14 cellular contexts compared by ENCODE assay signal in genomic region chr20:47768016-47768953, GRCh38. TPM values are rescaled to one million over a fixed set of nuclear protein-coding genes. Genes with fewer than 3 reads are reported as not detected.
DNase-seq lines count a peak whose midpoint lies in the region; ATAC-seq and TF ChIP-seq lines count a peak whose summit lies in the region.
"Had no signal": no experiment of that assay in that cellular context is flagged by ENCODE, and none has a peak within 500 bp of the region (broad histone marks: within the 10 kb centered on the region; RNA-seq: fewer than 3 reads in every experiment).

No MANE protein-coding gene starts in this region.

- H3K36me3 Mint-ChIP-seq in dendritic cell treated with granulocyte-macrophage colony-stimulating factor and Interleukin-4, amounts not matched to agents 40 ng/mL and 50 ng/mL, for 4 days (ENCODE audit: low read depth) = peaks cover 85% of the 10 kb centered on the region
- peaks cover 63% of the 10 kb centered on the region for H3K36me3 Mint-ChIP-seq in MCF 10A (ENCODE audit: insufficient read depth, unreplicated experiment)

- DNase-seq in MV-4-11 (lab: John Stamatoyannopoulos, UW) = peak; percentile 84
- peak; percentile 69 to 81 (median 78) for DNase-seq in mucosa of descending colon
- DNase-seq in NCI-H1105 (lab: John Stamatoyannopoulos, UW) = no peak
- no peak for DNase-seq in MCF 10A (ENCODE audit: unreplicated experiment)
- no peak for DNase-seq in NCI-H1105 treated with DMSO at 0.1 percent for 48 hours (lab: John Stamatoyannopoulos, UW)
- DNase-seq: activated CD4-positive, alpha-beta T cell treated with anti-CD3 and anti-CD28 coated beads for 1 hour; NCI-H1694 treated with DMSO at 0.1 percent for 48 hours; stimulated activated CD4-positive, alpha-beta T cell treated with anti-CD3 and anti-CD28 coated beads, Interleukin-1b, Interleukin-23, amount 100 ng/mL, for 48 hours had no signal

- CTCF ChIA-PET in MCF 10A (lab: Yijun Ruan, JAX) = interaction anchor here (1.3 to 1.4 kb wide), 2 partner anchors 8 to 15 kb away, joined by 3 to 6 read pairs; no protein-coding TSS in a partner anchor

- no peaks in the 10 kb centered on the region for H3K9me3 Mint-ChIP-seq in dendritic cell treated with granulocyte-macrophage colony-stimulating factor and Interleukin-4, amounts not matched to agents 40 ng/mL and 50 ng/mL, for 4 days
- no peaks in the 10 kb centered on the region for H3K9me3 Mint-ChIP-seq in MCF 10A (ENCODE audit: unreplicated experiment)

- H3K4me3 ChIP-seq in mucosa of descending colon (no peak overlapping the region), thymus (ENCODE audit: low read length) (no peak overlapping the region)
- H3K4me3 ChIP-seq: BLaER1, ovary had no signal

- 89% methylated on average over 17 of the region's 17 CpGs for WGBS in thymus

- H3K27ac ChIP-seq in thymus (ENCODE audit: low read depth) = peak overlapping the region; percentile 52
- H3K27ac ChIP-seq: BLaER1, ovary had no signal

- H3K27me3 ChIP-seq in thymus (ENCODE audit: control insufficient read depth, insufficient read depth) = no peaks in the 10 kb centered on the region
- H3K27me3 ChIP-seq: BLaER1, ovary had no signal

- POLR2A ChIA-PET in MCF 10A (lab: Yijun Ruan, JAX) = no interaction called here

- H3K36me3 ChIP-seq in mucosa of descending colon (ENCODE audit: low read depth) (no peaks in the 10 kb centered on the region), thymus (ENCODE audit: control insufficient read depth, insufficient read depth) (no peaks in the 10 kb centered on the region)
- H3K36me3 ChIP-seq: BLaER1, ovary had no signal

- ATAC-seq in mucosa of descending colon (peak; percentile 81), GM18907 (IDR thresholded peaks at IDR 0.05; ENCODE audit: unreplicated experiment) (no peak)

- peaks cover 15% of the 10 kb centered on the region for H3K4me1 ChIP-seq in mucosa of descending colon (ENCODE audit: low read depth)
- peaks cover 4% of the 10 kb centered on the region for H3K4me1 ChIP-seq in thymus (ENCODE audit: control insufficient read depth, insufficient read depth, low read length)

- TF ChIP-seq CTCF in mucosa of descending colon (IDR thresholded peaks at IDR 0.05) (no peak), MCF 10A (IDR thresholded peaks at IDR 0.05; ENCODE audit: unreplicated experiment) (no peak)

- H3K27me3 Mint-ChIP-seq in dendritic cell treated with granulocyte-macrophage colony-stimulating factor and Interleukin-4, amounts not matched to agents 40 ng/mL and 50 ng/mL, for 4 days = no peaks in the 10 kb centered on the region
- H3K27me3 Mint-ChIP-seq in MCF 10A (ENCODE audit: insufficient read depth, unreplicated experiment) = no peaks in the 10 kb centered on the region

- peak overlapping the region; percentile 47 for H3K4me3 Mint-ChIP-seq in dendritic cell treated with granulocyte-macrophage colony-stimulating factor and Interleukin-4, amounts not matched to agents 40 ng/mL and 50 ng/mL, for 4 days
- no peak overlapping the region for H3K4me3 Mint-ChIP-seq in MCF 10A (ENCODE audit: unreplicated experiment)
- H3K4me3 Mint-ChIP-seq: brain had no signal

- BruUV-seq in MCF 10A (replicated peaks; lab: Mats Ljungman, UMichigan) = no TSS peak

- H3K4me1 Mint-ChIP-seq in dendritic cell treated with granulocyte-macrophage colony-stimulating factor and Interleukin-4, amounts not matched to agents 40 ng/mL and 50 ng/mL, for 4 days (ENCODE audit: low read depth) = peaks cover 97% of the 10 kb centered on the region
- peaks cover 19% of the 10 kb centered on the region for H3K4me1 Mint-ChIP-seq in MCF 10A (ENCODE audit: insufficient read depth, unreplicated experiment)

- intact Hi-C loops in dendritic cell treated with granulocyte-macrophage colony-stimulating factor and Interleukin-4, amounts not matched to agents 40 ng/mL and 50 ng/mL, for 4 days (cut with micrococcal nuclease) = loop anchor here (1.0 to 2.0 kb wide), 3 partner anchors 17 to 41 kb away; partner anchors contain the start of gene SULF2
- intact Hi-C loops in mucosa of descending colon (cut with DNase I, micrococcal nuclease) = no loop called here
- intact Hi-C loops in MCF 10A (cut with micrococcal nuclease) = no loop called here

- H3K9me3 ChIP-seq in mucosa of descending colon (no peaks in the 10 kb centered on the region), thymus (ENCODE audit: control insufficient read depth) (no peaks in the 10 kb centered on the region)
- H3K9me3 ChIP-seq: BLaER1 had no signal

- H3K27ac Mint-ChIP-seq in dendritic cell treated with granulocyte-macrophage colony-stimulating factor and Interleukin-4, amounts not matched to agents 40 ng/mL and 50 ng/mL, for 4 days = peak overlapping the region; percentile 92
- H3K27ac Mint-ChIP-seq in MCF 10A (ENCODE audit: low read depth, unreplicated experiment) = no peak overlapping the region
- H3K27ac Mint-ChIP-seq: brain had no signal

RNA-seq across cellular contexts. Expression of gene SULF2, which starts 17.0 kb away (rescaled TPM):
- total RNA-seq in mucosa of descending colon (100 to 1,000 TPM; 102 to 181 (median 144) TPM), MCF 10A (2022) (68.7 and 82.2 TPM in 2 replicates)
- polyA plus RNA-seq in thymus = 94.0 TPM

Comparison
In these comparisons a context has a peak if more than half of its experiments do, and no peak if none do; other contexts are left out.
1. DNase-seq: peak in MV-4-11 (single experiment) and mucosa of descending colon (3 of 3); none in NCI-H1105 (single experiment), MCF 10A (single experiment) and NCI-H1105 treated with DMSO at 0.1 percent for 48 hours (single experiment).